ENCODE assay signal across 8 cellular contexts in the genomic region with DNA sequence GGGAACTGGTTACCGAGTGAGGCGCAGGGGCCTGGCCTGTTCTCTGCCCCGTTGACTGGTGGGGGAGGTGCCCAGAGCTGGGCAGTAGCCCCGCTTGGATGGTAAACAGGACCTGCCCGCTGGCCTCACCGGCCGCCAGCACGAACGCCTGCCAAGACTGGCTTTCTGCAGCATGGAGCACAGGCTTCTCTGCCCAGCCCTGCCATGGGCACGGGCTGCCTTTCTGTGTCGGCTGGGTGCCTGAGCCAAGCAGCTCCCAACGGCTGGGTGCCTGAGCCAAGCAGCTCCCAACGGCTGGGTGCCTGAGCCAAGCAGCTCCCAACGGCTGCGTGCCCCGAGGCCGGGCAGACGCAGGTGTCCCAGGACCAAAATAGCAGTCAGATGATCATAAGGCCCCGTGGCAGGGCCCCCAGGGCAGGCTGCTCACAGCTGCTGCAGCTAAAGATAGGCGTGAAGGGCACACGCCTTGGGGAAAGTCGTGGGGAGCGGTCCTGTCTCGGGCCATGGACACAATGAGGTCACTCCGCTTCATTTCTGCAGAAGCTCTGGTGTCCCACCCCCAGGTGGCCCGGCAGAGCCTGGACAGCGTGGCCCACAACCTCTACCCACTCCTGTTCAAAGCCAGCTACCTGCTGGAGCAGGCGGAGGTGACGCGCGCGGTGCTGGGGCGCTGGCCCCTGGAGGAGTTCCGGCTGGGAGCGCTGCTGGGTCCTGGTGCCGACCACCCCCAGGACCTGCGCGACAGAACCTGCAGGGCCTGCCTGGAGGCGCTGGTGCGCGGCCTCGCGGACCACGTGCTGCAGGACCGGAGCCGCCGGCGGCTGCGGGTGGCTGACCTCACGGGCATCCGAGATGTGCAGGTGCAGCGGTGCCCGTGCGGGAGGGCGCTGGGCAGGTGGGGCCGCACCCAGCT. TPM values are rescaled to one million over a fixed set of nuclear protein-coding genes. Genes with fewer than 3 reads are reported as not detected.
DNase-seq lines count a peak whose midpoint lies in the region; ATAC-seq and TF ChIP-seq lines count a peak whose summit lies in the region.

A gene (plus strand): TSS at position 460 of the 913 bp plus-strand sequence. CDS start 44 bp downstream, at position 504.

- H3K9me3 ChIP-seq in trophoblast cell (ENCODE audit: insufficient read depth, low read depth, low read length) = no peaks in the 10 kb centered on the region
- no peaks in the 10 kb centered on the region for H3K9me3 ChIP-seq in colonic mucosa

- peak within 1 kb of the TSS; percentile 22 to 45 for H3K27ac ChIP-seq in coronary artery
- no peak within 1 kb of the TSS for H3K27ac ChIP-seq in trophoblast cell (ENCODE audit: low read depth, low read length)
- H3K27ac ChIP-seq in colonic mucosa = no peak within 1 kb of the TSS

- no peak within 1 kb of the TSS for H2BK5ac ChIP-seq in trophoblast cell (ENCODE audit: low read depth, low read length, poor library complexity)

- no CpG with 5 or more reads among the region's 56 CpGs for WGBS in trophoblast cell (ENCODE audit: extremely low coverage, insufficient coverage, insufficient read length)

- no peak within 1 kb of the TSS for H4K8ac ChIP-seq in trophoblast cell (ENCODE audit: low read depth, low read length)

- no peak within 1 kb of the TSS for H2AFZ ChIP-seq in trophoblast cell (ENCODE audit: insufficient read depth, low read length, poor library complexity)

- no peaks in the 10 kb centered on the region for H3K79me2 ChIP-seq in trophoblast cell (ENCODE audit: control insufficient read depth, insufficient read depth, low read length, poor library complexity)

- no peak within 1 kb of the TSS for H3K4ac ChIP-seq in trophoblast cell (ENCODE audit: low read depth, low read length)

- H3K9ac ChIP-seq in trophoblast cell (ENCODE audit: low read length) (no peak within 1 kb of the TSS), colonic mucosa (ENCODE audit: low read depth in 2 of 2, low read length in 2 of 2) (no peak within 1 kb of the TSS)

- H2AK5ac ChIP-seq in trophoblast cell (ENCODE audit: low read length) = no peak within 1 kb of the TSS

- H2BK12ac ChIP-seq in trophoblast cell (ENCODE audit: low read length) = no peak within 1 kb of the TSS

- H3K4me2 ChIP-seq in trophoblast cell (ENCODE audit: low read length) = no peak within 1 kb of the TSS

- TF ChIP-seq CTCF in coronary artery (IDR thresholded peaks at IDR 0.05) = no peak
- TF ChIP-seq CTCF in colonic mucosa (IDR thresholded peaks at IDR 0.05) = no peak
- TF ChIP-seq CTCF in GM10266 (IDR thresholded peaks at IDR 0.05; ENCODE audit: control insufficient read depth, insufficient read depth, low read depth, missing control alignments) = no peak

- no peaks in the 10 kb centered on the region for H3K79me1 ChIP-seq in trophoblast cell (ENCODE audit: low read length)

- H3K36me3 ChIP-seq in trophoblast cell (ENCODE audit: control insufficient read depth in 1 of 2, insufficient read depth in 2 of 2, low read length in 2 of 2) (peaks cover 5 to 8% of the 10 kb centered on the region in 2 experiments), colonic mucosa (no peaks in the 10 kb centered on the region)

- no peak within 1 kb of the TSS for H3K14ac ChIP-seq in trophoblast cell (ENCODE audit: low read length)

- H3K4me3 ChIP-seq in coronary artery (peak within 1 kb of the TSS; percentile 59), trophoblast cell (ENCODE audit: low read depth, low read length) (no peak within 1 kb of the TSS), colonic mucosa (no peak within 1 kb of the TSS)

- no peak within 1 kb of the TSS for H3K23ac ChIP-seq in trophoblast cell (ENCODE audit: low read length)

- no peak within 1 kb of the TSS for H2BK120ac ChIP-seq in trophoblast cell (ENCODE audit: insufficient read depth, low read length, poor library complexity)

- no peak within 1 kb of the TSS for H3K18ac ChIP-seq in trophoblast cell (ENCODE audit: low read length)

- H3K4me1 ChIP-seq in trophoblast cell (ENCODE audit: control insufficient read depth in 1 of 2, insufficient read depth in 2 of 2, low read length in 2 of 2) (peaks cover 2 to 8% of the 10 kb centered on the region in 2 experiments), colonic mucosa (no peaks in the 10 kb centered on the region)

- DNase-seq in coronary artery (ENCODE audit: low spot score) (no peak), trophoblast cell (peak; percentile 84 to 86), NCI-H345 treated with DMSO at 0.1 percent for 48 hours (lab: John Stamatoyannopoulos, UW; ENCODE audit: unreplicated experiment) (no peak), colonic mucosa (no peak), hepatic stellate cell (ENCODE audit: low spot score) (no peak), GM10266 (ENCODE audit: extremely low spot score) (no peak)

- H4K91ac ChIP-seq in trophoblast cell (ENCODE audit: low read depth, low read length) = no peak within 1 kb of the TSS

- no peak within 1 kb of the TSS for H4K12ac ChIP-seq in trophoblast cell (ENCODE audit: low read depth, low read length)

- ATAC-seq in GM19395 (IDR thresholded peaks at IDR 0.05; ENCODE audit: unreplicated experiment) = peak; percentile 52
- ATAC-seq in HG03439 (IDR thresholded peaks at IDR 0.05; ENCODE audit: unreplicated experiment) = peak; percentile 44

- intact Hi-C loops in colonic mucosa (cut with DNase I) = no loop called here

- H3K27me3 ChIP-seq in trophoblast cell (ENCODE audit: insufficient read depth, low read length) = no peaks in the 10 kb centered on the region
- H3K27me3 ChIP-seq in colonic mucosa = peaks cover 8% of the 10 kb centered on the region

RNA-seq across cellular contexts. Expression of the gene that starts here (rescaled TPM):
- 0.05 and 0.06 TPM in 2 replicates for polyA plus RNA-seq in trophoblast cell (2013)
- total RNA-seq in colonic mucosa = not detected

Comparison
In these comparisons a context has a peak if more than half of its experiments do, and no peak if none do; other contexts are left out.
1. DNase-seq: peak in trophoblast cell (2 of 2); none in coronary artery (single experiment), NCI-H345 treated with DMSO at 0.1 percent for 48 hours (single experiment), colonic mucosa (single experiment), hepatic stellate cell (single experiment) and GM10266 (single experiment).
2. H3K27ac ChIP-seq: peak in coronary artery (2 of 2); none in trophoblast cell (single experiment) and colonic mucosa (single experiment).